Comparison of ENCODE assay signal across 19 cellular contexts in the genomic region with DNA sequence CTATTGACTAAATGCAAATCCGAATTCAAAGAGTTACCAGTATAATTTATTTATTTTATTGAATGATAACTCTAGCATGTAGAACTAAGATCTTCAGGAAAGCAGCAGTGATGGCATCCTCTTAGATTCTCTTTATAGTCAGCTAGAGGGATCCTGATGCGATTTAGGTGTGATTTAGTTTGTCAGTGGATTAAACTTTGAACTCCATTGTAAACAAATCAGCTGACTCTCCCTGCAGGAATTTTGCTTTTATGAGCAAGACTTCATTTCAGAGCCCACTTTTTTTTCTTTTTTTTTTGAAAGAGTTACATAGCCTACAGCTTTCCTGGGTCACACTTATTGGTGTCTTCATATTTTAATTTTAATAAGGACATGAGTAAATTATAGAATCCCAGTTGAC.
DNase-seq lines count a peak whose midpoint lies in the region; ATAC-seq and TF ChIP-seq lines count a peak whose summit lies in the region.
"Had no signal": no experiment of that assay in that cellular context is flagged by ENCODE, and none has a peak within 500 bp of the region (broad histone marks: within the 10 kb centered on the region; RNA-seq: fewer than 3 reads in every experiment).

No MANE protein-coding gene starts in this region.

- no peak overlapping the region for H3K4me3 Mint-ChIP-seq in Caco-2 (ENCODE audit: unreplicated experiment)
- H3K4me3 Mint-ChIP-seq: CD4-positive, CD25-positive, alpha-beta regulatory T cell; CD8-positive, alpha-beta memory T cell; HFFc6 had no signal

- H3K27ac Mint-ChIP-seq in Caco-2 (ENCODE audit: unreplicated experiment) = peak overlapping the region; percentile 45
- H3K27ac Mint-ChIP-seq: CD4-positive, CD25-positive, alpha-beta regulatory T cell; CD8-positive, alpha-beta memory T cell; HFFc6 had no signal

- intact Hi-C loops in Caco-2 (cut with micrococcal nuclease; ENCODE audit: unreplicated experiment) = no loop called here

- CTCF ChIA-PET in Caco-2 (lab: Charles Lee) = no interaction called here

- DNase-seq in Caco-2 (peak in 1 of 2 experiments; percentile 40), SW480 (ENCODE audit: low spot score) (peak; percentile 32), kidney glomerular epithelial cell (lab: John Stamatoyannopoulos, UW) (peak; percentile 39), retinal pigment epithelial cell (ENCODE audit: low read depth) (peak; percentile 9), A172 (ENCODE audit: low spot score) (no peak)
- DNase-seq: ACHN; BE2C; C1 segment of cervical spinal cord; CD4-positive, CD25-positive, alpha-beta regulatory T cell; CD8-positive, alpha-beta memory T cell; COR-L47; DMS153; DMS79; GDM1; GOT3; H7; HFFc6 had no signal

- no peak for ATAC-seq in GM21526 (IDR thresholded peaks at IDR 0.05; ENCODE audit: low FRiP score, unreplicated experiment)
- ATAC-seq: HCT116 had no signal

- no TSS peak for BruUV-seq in Caco-2 (replicated peaks; lab: Mats Ljungman, UMichigan)

- H3K9me3 Mint-ChIP-seq in Caco-2 (ENCODE audit: unreplicated experiment) = peaks cover 9% of the 10 kb centered on the region

- H3K36me3 Mint-ChIP-seq in Caco-2 (ENCODE audit: insufficient read depth, unreplicated experiment) = no peaks in the 10 kb centered on the region
- H3K36me3 Mint-ChIP-seq: CD4-positive, CD25-positive, alpha-beta regulatory T cell; CD8-positive, alpha-beta memory T cell had no signal

- H3K36me3 ChIP-seq in Caco-2 (ENCODE audit: control insufficient read depth, insufficient read depth, low read length) = no peaks in the 10 kb centered on the region
- H3K36me3 ChIP-seq: BE2C had no signal

- no peaks in the 10 kb centered on the region for H3K27me3 Mint-ChIP-seq in Caco-2 (ENCODE audit: insufficient read depth, unreplicated experiment)
- H3K27me3 Mint-ChIP-seq: CD4-positive, CD25-positive, alpha-beta regulatory T cell had no signal

- H3K9me3 ChIP-seq in Caco-2 = no peaks in the 10 kb centered on the region
- H3K9me3 ChIP-seq: BE2C had no signal

- H3K4me1 Mint-ChIP-seq in Caco-2 (ENCODE audit: low read depth, unreplicated experiment) = peaks cover 15% of the 10 kb centered on the region
- H3K4me1 Mint-ChIP-seq: CD4-positive, CD25-positive, alpha-beta regulatory T cell; CD8-positive, alpha-beta memory T cell had no signal

- peaks cover 35% of the 10 kb centered on the region for H3K4me1 ChIP-seq in Caco-2
- H3K4me1 ChIP-seq: BE2C had no signal

- H3K27me3 ChIP-seq in Caco-2 (replicated peaks; ENCODE audit: control insufficient read depth, insufficient read depth, low read length) = no peaks in the 10 kb centered on the region
- H3K27me3 ChIP-seq: BE2C had no signal

- POLR2A ChIA-PET in Caco-2 (lab: Charles Lee) = no interaction called here

- H3K4me3 ChIP-seq in Caco-2 (ENCODE audit: low read depth, low read length) (no peak overlapping the region), retinal pigment epithelial cell (ENCODE audit: low read length) (no peak overlapping the region)

- TF ChIP-seq CTCF in Caco-2 (IDR thresholded peaks at IDR 0.05; ENCODE audit: insufficient read depth in 1 of 2, low read depth in 1 of 2, low read length in 1 of 2, severe bottlenecking in 1 of 2, unreplicated experiment in 1 of 2) (no peak), retinal pigment epithelial cell (conservative IDR thresholded peaks at IDR 0.05; ENCODE audit: low read depth, low read length) (no peak)
